ENCODE assay signal across 1 cellular context in the genomic region with DNA sequence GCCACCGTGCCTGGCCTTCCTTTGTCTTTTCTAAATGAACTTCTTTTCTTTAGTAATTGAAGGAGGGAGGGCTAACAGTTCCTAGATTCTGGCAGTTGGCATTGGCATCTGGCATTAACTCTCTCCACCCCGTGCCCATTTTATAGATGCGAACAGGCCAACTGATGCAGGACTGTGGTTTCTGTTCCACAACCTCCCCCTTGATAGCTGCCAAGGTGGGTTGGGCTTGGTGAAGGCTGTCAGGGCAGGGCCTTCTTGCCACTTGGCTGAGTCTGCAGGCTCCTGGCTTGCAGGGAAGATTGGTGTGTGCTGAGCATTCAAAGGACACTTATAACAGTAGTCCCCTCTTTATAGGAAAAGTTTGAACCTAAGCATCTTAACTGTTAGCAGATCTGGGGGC.
A peak's percentile ranks its signal among the peaks of the same experiment; 100 is the strongest.
TF ChIP-seq lines count a peak whose summit lies in the region.

No MANE protein-coding gene starts in this region.

TF ChIP-seq in HepG2, 621 proteins besides CTCF, POLR2A, EP300 and RAD21:
- TF ChIP-seq ZNF629 (CRISPR knock-in tag; conservative IDR thresholded peaks at IDR 0.05) (peak; percentile 57), NCOA5 (CRISPR knock-in tag; IDR thresholded peaks at IDR 0.05) (no peak), ZNF275 (CRISPR knock-in tag; IDR thresholded peaks at IDR 0.05; ENCODE audit: borderline replicate concordance) (no peak), ZNF577 (CRISPR knock-in tag; IDR thresholded peaks at IDR 0.05; ENCODE audit: borderline replicate concordance, low read depth) (no peak)
